ENCODE assay signal across 1 cellular context in the genomic region with DNA sequence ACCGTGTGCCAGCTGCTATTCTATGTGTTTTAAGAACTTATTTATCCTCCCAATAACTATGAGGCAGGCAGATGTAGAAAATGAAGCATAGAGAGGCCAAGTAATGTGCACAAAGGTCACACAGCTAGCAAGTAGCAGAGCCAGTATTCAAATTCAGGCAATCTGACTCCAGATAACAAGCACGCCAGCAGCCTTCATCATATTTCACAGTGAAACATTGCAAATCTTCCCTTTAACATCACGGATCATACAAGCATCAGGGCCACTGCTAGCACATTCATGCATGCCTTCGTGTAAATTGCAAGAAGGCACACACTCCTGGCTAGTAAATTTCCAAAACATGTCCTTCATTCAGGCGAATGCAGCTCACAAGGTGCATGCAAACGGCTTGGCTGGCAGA.
TF ChIP-seq lines count a peak whose summit lies in the region.

No MANE protein-coding gene starts in this region.

TF ChIP-seq in WTC11, 78 proteins besides CTCF, POLR2A, EP300 and RAD21 (continued from another document):
- TF ChIP-seq, protein P1, sequence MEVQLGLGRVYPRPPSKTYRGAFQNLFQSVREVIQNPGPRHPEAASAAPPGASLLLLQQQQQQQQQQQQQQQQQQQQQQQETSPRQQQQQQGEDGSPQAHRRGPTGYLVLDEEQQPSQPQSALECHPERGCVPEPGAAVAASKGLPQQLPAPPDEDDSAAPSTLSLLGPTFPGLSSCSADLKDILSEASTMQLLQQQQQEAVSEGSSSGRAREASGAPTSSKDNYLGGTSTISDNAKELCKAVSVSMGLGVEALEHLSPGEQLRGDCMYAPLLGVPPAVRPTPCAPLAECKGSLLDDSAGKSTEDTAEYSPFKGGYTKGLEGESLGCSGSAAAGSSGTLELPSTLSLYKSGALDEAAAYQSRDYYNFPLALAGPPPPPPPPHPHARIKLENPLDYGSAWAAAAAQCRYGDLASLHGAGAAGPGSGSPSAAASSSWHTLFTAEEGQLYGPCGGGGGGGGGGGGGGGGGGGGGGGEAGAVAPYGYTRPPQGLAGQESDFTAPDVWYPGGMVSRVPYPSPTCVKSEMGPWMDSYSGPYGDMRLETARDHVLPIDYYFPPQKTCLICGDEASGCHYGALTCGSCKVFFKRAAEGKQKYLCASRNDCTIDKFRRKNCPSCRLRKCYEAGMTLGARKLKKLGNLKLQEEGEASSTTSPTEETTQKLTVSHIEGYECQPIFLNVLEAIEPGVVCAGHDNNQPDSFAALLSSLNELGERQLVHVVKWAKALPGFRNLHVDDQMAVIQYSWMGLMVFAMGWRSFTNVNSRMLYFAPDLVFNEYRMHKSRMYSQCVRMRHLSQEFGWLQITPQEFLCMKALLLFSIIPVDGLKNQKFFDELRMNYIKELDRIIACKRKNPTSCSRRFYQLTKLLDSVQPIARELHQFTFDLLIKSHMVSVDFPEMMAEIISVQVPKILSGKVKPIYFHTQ (CRISPR knock-in tag; IDR thresholded peaks at IDR 0.05) = no peak
- TF ChIP-seq, protein P2, sequence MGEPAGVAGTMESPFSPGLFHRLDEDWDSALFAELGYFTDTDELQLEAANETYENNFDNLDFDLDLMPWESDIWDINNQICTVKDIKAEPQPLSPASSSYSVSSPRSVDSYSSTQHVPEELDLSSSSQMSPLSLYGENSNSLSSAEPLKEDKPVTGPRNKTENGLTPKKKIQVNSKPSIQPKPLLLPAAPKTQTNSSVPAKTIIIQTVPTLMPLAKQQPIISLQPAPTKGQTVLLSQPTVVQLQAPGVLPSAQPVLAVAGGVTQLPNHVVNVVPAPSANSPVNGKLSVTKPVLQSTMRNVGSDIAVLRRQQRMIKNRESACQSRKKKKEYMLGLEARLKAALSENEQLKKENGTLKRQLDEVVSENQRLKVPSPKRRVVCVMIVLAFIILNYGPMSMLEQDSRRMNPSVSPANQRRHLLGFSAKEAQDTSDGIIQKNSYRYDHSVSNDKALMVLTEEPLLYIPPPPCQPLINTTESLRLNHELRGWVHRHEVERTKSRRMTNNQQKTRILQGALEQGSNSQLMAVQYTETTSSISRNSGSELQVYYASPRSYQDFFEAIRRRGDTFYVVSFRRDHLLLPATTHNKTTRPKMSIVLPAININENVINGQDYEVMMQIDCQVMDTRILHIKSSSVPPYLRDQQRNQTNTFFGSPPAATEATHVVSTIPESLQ (CRISPR knock-in tag; IDR thresholded peaks at IDR 0.05) = no peak
- TF ChIP-seq ZNF317 (CRISPR knock-in tag; IDR thresholded peaks at IDR 0.05; ENCODE audit: borderline replicate concordance, low read depth) (no peak), SMAD3 (CRISPR knock-in tag; IDR thresholded peaks at IDR 0.05; ENCODE audit: borderline replicate concordance) (no peak), ZBTB21 (CRISPR knock-in tag; IDR thresholded peaks at IDR 0.05; ENCODE audit: borderline replicate concordance) (no peak), NFYB (CRISPR knock-in tag; conservative IDR thresholded peaks at IDR 0.05; ENCODE audit: low read depth) (no peak), NFE2L1 (CRISPR knock-in tag; IDR thresholded peaks at IDR 0.05) (no peak), ZNF416 (CRISPR knock-in tag; IDR thresholded peaks at IDR 0.05) (no peak), ZNF263 (CRISPR knock-in tag; IDR thresholded peaks at IDR 0.05; ENCODE audit: low read depth) (no peak), ZNF121 (CRISPR knock-in tag; IDR thresholded peaks at IDR 0.05) (no peak)
- TF ChIP-seq, protein P3, sequence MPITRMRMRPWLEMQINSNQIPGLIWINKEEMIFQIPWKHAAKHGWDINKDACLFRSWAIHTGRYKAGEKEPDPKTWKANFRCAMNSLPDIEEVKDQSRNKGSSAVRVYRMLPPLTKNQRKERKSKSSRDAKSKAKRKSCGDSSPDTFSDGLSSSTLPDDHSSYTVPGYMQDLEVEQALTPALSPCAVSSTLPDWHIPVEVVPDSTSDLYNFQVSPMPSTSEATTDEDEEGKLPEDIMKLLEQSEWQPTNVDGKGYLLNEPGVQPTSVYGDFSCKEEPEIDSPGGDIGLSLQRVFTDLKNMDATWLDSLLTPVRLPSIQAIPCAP (CRISPR knock-in tag; IDR thresholded peaks at IDR 0.05) = no peak
- TF ChIP-seq, protein P4, sequence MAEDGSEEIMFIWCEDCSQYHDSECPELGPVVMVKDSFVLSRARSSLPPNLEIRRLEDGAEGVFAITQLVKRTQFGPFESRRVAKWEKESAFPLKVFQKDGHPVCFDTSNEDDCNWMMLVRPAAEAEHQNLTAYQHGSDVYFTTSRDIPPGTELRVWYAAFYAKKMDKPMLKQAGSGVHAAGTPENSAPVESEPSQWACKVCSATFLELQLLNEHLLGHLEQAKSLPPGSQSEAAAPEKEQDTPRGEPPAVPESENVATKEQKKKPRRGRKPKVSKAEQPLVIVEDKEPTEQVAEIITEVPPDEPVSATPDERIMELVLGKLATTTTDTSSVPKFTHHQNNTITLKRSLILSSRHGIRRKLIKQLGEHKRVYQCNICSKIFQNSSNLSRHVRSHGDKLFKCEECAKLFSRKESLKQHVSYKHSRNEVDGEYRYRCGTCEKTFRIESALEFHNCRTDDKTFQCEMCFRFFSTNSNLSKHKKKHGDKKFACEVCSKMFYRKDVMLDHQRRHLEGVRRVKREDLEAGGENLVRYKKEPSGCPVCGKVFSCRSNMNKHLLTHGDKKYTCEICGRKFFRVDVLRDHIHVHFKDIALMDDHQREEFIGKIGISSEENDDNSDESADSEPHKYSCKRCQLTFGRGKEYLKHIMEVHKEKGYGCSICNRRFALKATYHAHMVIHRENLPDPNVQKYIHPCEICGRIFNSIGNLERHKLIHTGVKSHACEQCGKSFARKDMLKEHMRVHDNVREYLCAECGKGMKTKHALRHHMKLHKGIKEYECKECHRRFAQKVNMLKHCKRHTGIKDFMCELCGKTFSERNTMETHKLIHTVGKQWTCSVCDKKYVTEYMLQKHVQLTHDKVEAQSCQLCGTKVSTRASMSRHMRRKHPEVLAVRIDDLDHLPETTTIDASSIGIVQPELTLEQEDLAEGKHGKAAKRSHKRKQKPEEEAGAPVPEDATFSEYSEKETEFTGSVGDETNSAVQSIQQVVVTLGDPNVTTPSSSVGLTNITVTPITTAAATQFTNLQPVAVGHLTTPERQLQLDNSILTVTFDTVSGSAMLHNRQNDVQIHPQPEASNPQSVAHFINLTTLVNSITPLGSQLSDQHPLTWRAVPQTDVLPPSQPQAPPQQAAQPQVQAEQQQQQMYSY (CRISPR knock-in tag; IDR thresholded peaks at IDR 0.05) = no peak
- TF ChIP-seq, protein P5, sequence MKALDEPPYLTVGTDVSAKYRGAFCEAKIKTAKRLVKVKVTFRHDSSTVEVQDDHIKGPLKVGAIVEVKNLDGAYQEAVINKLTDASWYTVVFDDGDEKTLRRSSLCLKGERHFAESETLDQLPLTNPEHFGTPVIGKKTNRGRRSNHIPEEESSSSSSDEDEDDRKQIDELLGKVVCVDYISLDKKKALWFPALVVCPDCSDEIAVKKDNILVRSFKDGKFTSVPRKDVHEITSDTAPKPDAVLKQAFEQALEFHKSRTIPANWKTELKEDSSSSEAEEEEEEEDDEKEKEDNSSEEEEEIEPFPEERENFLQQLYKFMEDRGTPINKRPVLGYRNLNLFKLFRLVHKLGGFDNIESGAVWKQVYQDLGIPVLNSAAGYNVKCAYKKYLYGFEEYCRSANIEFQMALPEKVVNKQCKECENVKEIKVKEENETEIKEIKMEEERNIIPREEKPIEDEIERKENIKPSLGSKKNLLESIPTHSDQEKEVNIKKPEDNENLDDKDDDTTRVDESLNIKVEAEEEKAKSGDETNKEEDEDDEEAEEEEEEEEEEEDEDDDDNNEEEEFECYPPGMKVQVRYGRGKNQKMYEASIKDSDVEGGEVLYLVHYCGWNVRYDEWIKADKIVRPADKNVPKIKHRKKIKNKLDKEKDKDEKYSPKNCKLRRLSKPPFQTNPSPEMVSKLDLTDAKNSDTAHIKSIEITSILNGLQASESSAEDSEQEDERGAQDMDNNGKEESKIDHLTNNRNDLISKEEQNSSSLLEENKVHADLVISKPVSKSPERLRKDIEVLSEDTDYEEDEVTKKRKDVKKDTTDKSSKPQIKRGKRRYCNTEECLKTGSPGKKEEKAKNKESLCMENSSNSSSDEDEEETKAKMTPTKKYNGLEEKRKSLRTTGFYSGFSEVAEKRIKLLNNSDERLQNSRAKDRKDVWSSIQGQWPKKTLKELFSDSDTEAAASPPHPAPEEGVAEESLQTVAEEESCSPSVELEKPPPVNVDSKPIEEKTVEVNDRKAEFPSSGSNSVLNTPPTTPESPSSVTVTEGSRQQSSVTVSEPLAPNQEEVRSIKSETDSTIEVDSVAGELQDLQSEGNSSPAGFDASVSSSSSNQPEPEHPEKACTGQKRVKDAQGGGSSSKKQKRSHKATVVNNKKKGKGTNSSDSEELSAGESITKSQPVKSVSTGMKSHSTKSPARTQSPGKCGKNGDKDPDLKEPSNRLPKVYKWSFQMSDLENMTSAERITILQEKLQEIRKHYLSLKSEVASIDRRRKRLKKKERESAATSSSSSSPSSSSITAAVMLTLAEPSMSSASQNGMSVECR (CRISPR knock-in tag; IDR thresholded peaks at IDR 0.05; ENCODE audit: borderline replicate concordance) = no peak
- TF ChIP-seq, protein P6, sequence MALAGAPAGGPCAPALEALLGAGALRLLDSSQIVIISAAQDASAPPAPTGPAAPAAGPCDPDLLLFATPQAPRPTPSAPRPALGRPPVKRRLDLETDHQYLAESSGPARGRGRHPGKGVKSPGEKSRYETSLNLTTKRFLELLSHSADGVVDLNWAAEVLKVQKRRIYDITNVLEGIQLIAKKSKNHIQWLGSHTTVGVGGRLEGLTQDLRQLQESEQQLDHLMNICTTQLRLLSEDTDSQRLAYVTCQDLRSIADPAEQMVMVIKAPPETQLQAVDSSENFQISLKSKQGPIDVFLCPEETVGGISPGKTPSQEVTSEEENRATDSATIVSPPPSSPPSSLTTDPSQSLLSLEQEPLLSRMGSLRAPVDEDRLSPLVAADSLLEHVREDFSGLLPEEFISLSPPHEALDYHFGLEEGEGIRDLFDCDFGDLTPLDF (CRISPR knock-in tag; IDR thresholded peaks at IDR 0.05) = no peak
- TF ChIP-seq, protein P7, sequence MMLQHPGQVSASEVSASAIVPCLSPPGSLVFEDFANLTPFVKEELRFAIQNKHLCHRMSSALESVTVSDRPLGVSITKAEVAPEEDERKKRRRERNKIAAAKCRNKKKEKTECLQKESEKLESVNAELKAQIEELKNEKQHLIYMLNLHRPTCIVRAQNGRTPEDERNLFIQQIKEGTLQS (CRISPR knock-in tag; conservative IDR thresholded peaks at IDR 0.05) = no peak
